8 cellular contexts compared by ENCODE assay signal in genomic region chrX:153032397-153033118, GRCh38. TPM values are rescaled to one million over a fixed set of nuclear protein-coding genes. Genes with fewer than 3 reads are reported as not detected.
DNase-seq lines count a peak whose midpoint lies in the region; ATAC-seq and TF ChIP-seq lines count a peak whose summit lies in the region.

No MANE protein-coding gene starts in this region.

- peak; percentile 76 to 85 (median 85) for TF ChIP-seq CTCF in ascending aorta (IDR thresholded peaks at IDR 0.05)
- peak; percentile 70 to 92 (median 82) for TF ChIP-seq CTCF in gastrocnemius medialis (IDR thresholded peaks at IDR 0.05 in 4 of 5, conservative IDR thresholded peaks at IDR 0.05 in 1 of 5)

- no peaks in the 10 kb centered on the region for H3K9me3 ChIP-seq in ascending aorta
- H3K9me3 ChIP-seq in iPS DF 6.9 (ENCODE audit: control insufficient read depth, insufficient read depth, low read length): no peaks in the 10 kb centered on the region
- no peaks in the 10 kb centered on the region for H3K9me3 ChIP-seq in gastrocnemius medialis

- TF ChIP-seq POLR2A in gastrocnemius medialis (IDR thresholded peaks at IDR 0.05): no peak

- in situ Hi-C loops in gastrocnemius medialis (cut with MboI; ENCODE audit: low sequenced_read_pairs in 4 of 4): no loop called here

- intact Hi-C loops in ascending aorta (cut with DNase I) (loop anchor here (5.0 to 10.0 kb wide), 3 partner anchors 412 to 632 kb away; partner anchors contain the start of gene TREX2), gastrocnemius medialis (cut with DNase I; ENCODE audit: low total_unique reads) (loop anchor here (5.0 kb wide), 1 partner anchor 90 kb away; no protein-coding TSS in a partner anchor)

- peak; percentile 54 for ATAC-seq in GM21717 (IDR thresholded peaks at IDR 0.05; ENCODE audit: unreplicated experiment)
- ATAC-seq in gastrocnemius medialis: peak; percentile 58 to 82

- no peaks in the 10 kb centered on the region for H3K27me3 ChIP-seq in ascending aorta
- H3K27me3 ChIP-seq in iPS DF 6.9 (ENCODE audit: control insufficient read depth, insufficient read depth, low read length): no peaks in the 10 kb centered on the region
- no peaks in the 10 kb centered on the region for H3K27me3 ChIP-seq in gastrocnemius medialis

- WGBS in iPS DF 6.9 (ENCODE audit: insufficient coverage, insufficient read length): no CpG with 5 or more reads among the region's 64 CpGs

- H3K27ac ChIP-seq in ascending aorta (no peak overlapping the region), iPS DF 6.9 (ENCODE audit: low read length) (no peak overlapping the region), gastrocnemius medialis (no peak overlapping the region)

- H3K4me3 ChIP-seq in ascending aorta (peak overlapping the region; percentile 26 to 55), iPS DF 6.9 (ENCODE audit: low read length) (peak overlapping the region; percentile 11; the same call in 1 of the 2 replicates), gastrocnemius medialis (peak overlapping the region; percentile 31 to 42 (median 36))

- DNase-seq in DMS53 (lab: John Stamatoyannopoulos, UW) (peak; percentile 59), LoVo (ENCODE audit: low spot score) (peak; percentile 8), T-helper 2 cell (peak; percentile 25 to 81 (median 36)), ascending aorta (ENCODE audit: low spot score in 2 of 2) (peak in 1 of 2 donors; percentile 80), iPS DF 6.9 (ENCODE audit: low read depth, low spot score) (no peak), gastrocnemius medialis (peak; percentile 10 to 51), NCI-H226 (no peak)

- no peaks in the 10 kb centered on the region for H3K4me1 ChIP-seq in ascending aorta
- H3K4me1 ChIP-seq in iPS DF 6.9 (ENCODE audit: control insufficient read depth, insufficient read depth, low read length): no peaks in the 10 kb centered on the region
- H3K4me1 ChIP-seq in gastrocnemius medialis: no peaks in the 10 kb centered on the region

- no peaks in the 10 kb centered on the region for H3K36me3 ChIP-seq in ascending aorta
- H3K36me3 ChIP-seq in iPS DF 6.9 (ENCODE audit: control insufficient read depth, insufficient read depth, low read length): no peaks in the 10 kb centered on the region
- no peaks in the 10 kb centered on the region for H3K36me3 ChIP-seq in gastrocnemius medialis

RNA-seq across cellular contexts. Expression of gene PNMA3, which starts 23.7 kb away (rescaled TPM):
- total RNA-seq in ascending aorta (not detected), gastrocnemius medialis (not detected)

RNA-seq across cellular contexts. Expression of gene PNMA5, which starts 38.6 kb away (rescaled TPM):
- not detected for total RNA-seq in ascending aorta
- not detected for total RNA-seq in gastrocnemius medialis

RNA-seq across cellular contexts. Expression of gene PNMA6A, which starts 39.7 kb away (rescaled TPM):
- 0.32 TPM for total RNA-seq in ascending aorta
- under 1 TPM in 2 of 4 donors, not detected in 2; 0.36 to 0.44 TPM for total RNA-seq in gastrocnemius medialis

Comparison
In these comparisons a context has a peak if more than half of its experiments do, and no peak if none do; other contexts are left out.
1. DNase-seq: peak in DMS53 (single experiment), LoVo (single experiment), T-helper 2 cell (5 of 5) and gastrocnemius medialis (2 of 2); none in iPS DF 6.9 (single experiment) and NCI-H226 (single experiment).
2. Peak in every context shown above with its lines, with median percentiles within 50 percentile points of each other: H3K4me3 ChIP-seq.